Comparison of ENCODE assay signal across 2 cellular contexts in genomic region chr14:71754422-71755095, GRCh38.
TF ChIP-seq lines count a peak whose summit lies in the region.

No MANE protein-coding gene starts in this region.

TF ChIP-seq in IMR-90, 13 proteins besides CTCF, POLR2A, EP300 and RAD21:
- no peak for TF ChIP-seq NFE2L2 (IDR thresholded peaks at IDR 0.05; ENCODE audit: low read depth, low read length)
- no peak for TF ChIP-seq CEBPB (IDR thresholded peaks at IDR 0.05; ENCODE audit: low read depth, low read length)
- TF ChIP-seq SMC3 (IDR thresholded peaks at IDR 0.05; ENCODE audit: low read depth, low read length) = no peak
- no peak for TF ChIP-seq BHLHE40 (IDR thresholded peaks at IDR 0.05; ENCODE audit: low read depth, low read length)
- TF ChIP-seq RFX5 (IDR thresholded peaks at IDR 0.05; ENCODE audit: low read depth, low read length) = no peak
- TF ChIP-seq RCOR1 (IDR thresholded peaks at IDR 0.05; ENCODE audit: insufficient replicate concordance, low read length) = no peak
- no peak for TF ChIP-seq FOS (IDR thresholded peaks at IDR 0.05; ENCODE audit: low read depth, low read length)
- TF ChIP-seq MAZ (IDR thresholded peaks at IDR 0.05; ENCODE audit: borderline replicate concordance, low read depth, low read length) = no peak
- TF ChIP-seq CHD1 (IDR thresholded peaks at IDR 0.05; ENCODE audit: low read depth, low read length) = no peak
- TF ChIP-seq MAFK (IDR thresholded peaks at IDR 0.05; ENCODE audit: low read depth, low read length) = no peak
- TF ChIP-seq MXI1 (IDR thresholded peaks at IDR 0.05; ENCODE audit: borderline replicate concordance, low read depth, low read length) = no peak
- TF ChIP-seq USF2 (IDR thresholded peaks at IDR 0.05; ENCODE audit: low read depth, low read length) = no peak
- no peak for TF ChIP-seq ELK1 (IDR thresholded peaks at IDR 0.05; ENCODE audit: borderline replicate concordance, low read depth, low read length)

TF ChIP-seq in SK-N-SH, 30 proteins besides CTCF, POLR2A, EP300 and RAD21:
- TF ChIP-seq USF1 (IDR thresholded peaks at IDR 0.05; ENCODE audit: borderline replicate concordance, low read depth) (no peak), EZH2phosphoT487 (IDR thresholded peaks at IDR 0.05; ENCODE audit: borderline replicate concordance, low read depth) (no peak), IRF3 (IDR thresholded peaks at IDR 0.05; ENCODE audit: low read depth, low read length) (no peak), MAX (IDR thresholded peaks at IDR 0.05; ENCODE audit: low read depth) (no peak), TAF1 (IDR thresholded peaks at IDR 0.05; ENCODE audit: borderline replicate concordance, low read depth, low read length) (no peak), USF2 (IDR thresholded peaks at IDR 0.05; ENCODE audit: borderline replicate concordance, low read depth, low read length) (no peak), POLR2AphosphoS5 (IDR thresholded peaks at IDR 0.05; ENCODE audit: low read depth, low read length) (no peak), MXI1 (IDR thresholded peaks at IDR 0.05; ENCODE audit: low read depth, low read length) (no peak), RFX5 (IDR thresholded peaks at IDR 0.05; ENCODE audit: low read length) (no peak), TCF12 (IDR thresholded peaks at IDR 0.05) (no peak), ELF1 (IDR thresholded peaks at IDR 0.05) (no peak), FOXM1 (IDR thresholded peaks at IDR 0.05; ENCODE audit: low read depth) (no peak), ZBTB33 (IDR thresholded peaks at IDR 0.05; ENCODE audit: borderline replicate concordance, low read depth) (no peak), SMC3 (IDR thresholded peaks at IDR 0.05; ENCODE audit: low read depth, low read length) (no peak), TEAD4 (IDR thresholded peaks at IDR 0.05; ENCODE audit: borderline replicate concordance, insufficient read depth) (no peak), NFIC (IDR thresholded peaks at IDR 0.05; ENCODE audit: borderline replicate concordance) (no peak)
